8 cellular contexts compared by ENCODE assay signal in genomic region chr3:52053307-52054304, GRCh38. TPM values are rescaled to one million over a fixed set of nuclear protein-coding genes. Genes with fewer than 3 reads are reported as not detected.
DNase-seq lines count a peak whose midpoint lies in the region; ATAC-seq and TF ChIP-seq lines count a peak whose summit lies in the region.

No MANE protein-coding gene starts in this region.

- H3K27ac ChIP-seq in caudate nucleus (ENCODE audit: low read depth, low read length) (peak overlapping the region; percentile 96), mesodermal cell (ENCODE audit: low read depth, low read length, severe bottlenecking) (peak overlapping the region; percentile 71)

- H3K36me3 Mint-ChIP-seq in T-helper 1 cell treated with Interleukin-12 subunit alpha and Interleukin-12 subunit beta and Interleukin-4 antibody, amounts not matched to agents 30 μg/mL and 1 μg/mL, for 36 hours (ENCODE audit: low read depth): peaks cover 31% of the 10 kb centered on the region

- no peaks in the 10 kb centered on the region for H3K27me3 Mint-ChIP-seq in T-helper 1 cell treated with Interleukin-12 subunit alpha and Interleukin-12 subunit beta and Interleukin-4 antibody, amounts not matched to agents 30 μg/mL and 1 μg/mL, for 36 hours (ENCODE audit: low read depth)

- no peaks in the 10 kb centered on the region for H3K9me3 Mint-ChIP-seq in T-helper 1 cell treated with Interleukin-12 subunit alpha and Interleukin-12 subunit beta and Interleukin-4 antibody, amounts not matched to agents 30 μg/mL and 1 μg/mL, for 36 hours

- DNase-seq in caudate nucleus (lab: John Stamatoyannopoulos, UW) (peak in 23 of 61 donors; percentile 30 to 74 (median 56)), cortex of kidney (lab: John Stamatoyannopoulos, UW) (no peak)
- DNase-seq in stimulated activated naive CD4-positive, alpha-beta T cell treated with Interleukin-2 at 50 U/mL for 16 hours (lab: John Stamatoyannopoulos, UW): peak; percentile 54
- no peak for DNase-seq in activated CD4-positive, CD25-positive, alpha-beta regulatory T cell treated with anti-CD3 and anti-CD28 coated beads, Interleukin-2, amount 50 U/mL, for 72 hours

- WGBS in mesodermal cell (ENCODE audit: insufficient coverage in 2 of 2), 2 experiments: 92 to 93% methylated on average over 29 of the region's 31 CpGs

- H3K4me3 Mint-ChIP-seq in T-helper 1 cell treated with Interleukin-12 subunit alpha and Interleukin-12 subunit beta and Interleukin-4 antibody, amounts not matched to agents 30 μg/mL and 1 μg/mL, for 36 hours: peak overlapping the region; percentile 77

- no peaks in the 10 kb centered on the region for H3K9me3 ChIP-seq in mesodermal cell (ENCODE audit: control insufficient read depth, low read length)

- peaks cover 35% of the 10 kb centered on the region for H3K4me1 ChIP-seq in mesodermal cell (ENCODE audit: control insufficient read depth, insufficient read depth, low read length, poor library complexity, severe bottlenecking)

- H3K27ac Mint-ChIP-seq in T-helper 1 cell treated with Interleukin-12 subunit alpha and Interleukin-12 subunit beta and Interleukin-4 antibody, amounts not matched to agents 30 μg/mL and 1 μg/mL, for 36 hours: peak overlapping the region; percentile 84

- no peak for ATAC-seq in HG02763 (IDR thresholded peaks at IDR 0.05; ENCODE audit: unreplicated experiment)

- peak overlapping the region; percentile 76 for H3K4me3 ChIP-seq in mesodermal cell (ENCODE audit: extremely low read depth, insufficient read depth, low read length, poor library complexity, severe bottlenecking)

- H3K36me3 ChIP-seq in mesodermal cell (ENCODE audit: control insufficient read depth, insufficient read depth, low read length): peaks cover 56% of the 10 kb centered on the region

- peak; percentile 50 for TF ChIP-seq CTCF in GM12872 (IDR thresholded peaks at IDR 0.05; ENCODE audit: insufficient read depth, low read depth, low read length)

- peaks cover 36% of the 10 kb centered on the region for H3K4me1 Mint-ChIP-seq in T-helper 1 cell treated with Interleukin-12 subunit alpha and Interleukin-12 subunit beta and Interleukin-4 antibody, amounts not matched to agents 30 μg/mL and 1 μg/mL, for 36 hours (ENCODE audit: low read depth)

RNA-seq across cellular contexts. Expression of gene DUSP7, which starts 2.8 kb away (rescaled TPM):
- polyA plus RNA-seq in mesodermal cell (2013, experiment 1 of 2): 23.1 TPM
- 19.8 TPM for polyA plus RNA-seq in mesodermal cell (2013, experiment 2 of 2)

RNA-seq across cellular contexts. Expression of gene RPL29, which starts 57.9 kb away (rescaled TPM):
- polyA plus RNA-seq in mesodermal cell (2013, experiment 1 of 2): 2,047 TPM
- 1,829 TPM for polyA plus RNA-seq in mesodermal cell (2013, experiment 2 of 2)
